In the genomic region with DNA sequence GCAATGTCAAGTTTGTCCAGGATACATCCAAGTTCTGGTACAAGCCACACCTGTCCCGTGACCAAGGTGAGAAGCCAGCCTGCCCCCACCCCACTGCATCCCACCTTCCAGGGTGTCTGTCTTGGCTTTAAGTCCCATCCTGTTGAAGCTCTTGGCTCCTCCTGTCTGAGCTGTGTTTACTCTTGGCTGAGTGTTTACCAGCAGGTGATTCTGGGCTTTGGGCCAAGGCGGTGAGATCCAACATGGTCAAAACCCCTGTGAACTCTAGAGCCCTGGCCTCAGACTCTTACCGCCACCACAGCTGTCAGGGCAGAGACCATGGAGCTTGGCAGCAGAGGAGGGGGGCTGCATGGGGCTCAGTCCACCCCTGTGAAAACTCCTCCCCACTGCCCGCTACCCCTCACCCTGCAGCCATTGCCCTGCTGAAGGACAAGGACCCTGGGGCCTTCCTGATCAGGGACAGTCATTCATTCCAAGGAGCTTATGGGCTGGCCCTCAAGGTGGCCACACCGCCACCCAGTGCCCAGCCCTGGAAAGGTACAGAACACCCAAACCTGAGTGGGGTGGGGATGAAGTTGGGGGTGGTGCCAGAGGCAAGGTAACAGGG, we compare ENCODE assay signal across 1 cellular context.
TF ChIP-seq lines count a peak whose summit lies in the region.

No MANE protein-coding gene starts in this region.

TF ChIP-seq in HepG2, 621 proteins besides CTCF, POLR2A, EP300 and RAD21 (continued from another document):
- TF ChIP-seq, protein P1, sequence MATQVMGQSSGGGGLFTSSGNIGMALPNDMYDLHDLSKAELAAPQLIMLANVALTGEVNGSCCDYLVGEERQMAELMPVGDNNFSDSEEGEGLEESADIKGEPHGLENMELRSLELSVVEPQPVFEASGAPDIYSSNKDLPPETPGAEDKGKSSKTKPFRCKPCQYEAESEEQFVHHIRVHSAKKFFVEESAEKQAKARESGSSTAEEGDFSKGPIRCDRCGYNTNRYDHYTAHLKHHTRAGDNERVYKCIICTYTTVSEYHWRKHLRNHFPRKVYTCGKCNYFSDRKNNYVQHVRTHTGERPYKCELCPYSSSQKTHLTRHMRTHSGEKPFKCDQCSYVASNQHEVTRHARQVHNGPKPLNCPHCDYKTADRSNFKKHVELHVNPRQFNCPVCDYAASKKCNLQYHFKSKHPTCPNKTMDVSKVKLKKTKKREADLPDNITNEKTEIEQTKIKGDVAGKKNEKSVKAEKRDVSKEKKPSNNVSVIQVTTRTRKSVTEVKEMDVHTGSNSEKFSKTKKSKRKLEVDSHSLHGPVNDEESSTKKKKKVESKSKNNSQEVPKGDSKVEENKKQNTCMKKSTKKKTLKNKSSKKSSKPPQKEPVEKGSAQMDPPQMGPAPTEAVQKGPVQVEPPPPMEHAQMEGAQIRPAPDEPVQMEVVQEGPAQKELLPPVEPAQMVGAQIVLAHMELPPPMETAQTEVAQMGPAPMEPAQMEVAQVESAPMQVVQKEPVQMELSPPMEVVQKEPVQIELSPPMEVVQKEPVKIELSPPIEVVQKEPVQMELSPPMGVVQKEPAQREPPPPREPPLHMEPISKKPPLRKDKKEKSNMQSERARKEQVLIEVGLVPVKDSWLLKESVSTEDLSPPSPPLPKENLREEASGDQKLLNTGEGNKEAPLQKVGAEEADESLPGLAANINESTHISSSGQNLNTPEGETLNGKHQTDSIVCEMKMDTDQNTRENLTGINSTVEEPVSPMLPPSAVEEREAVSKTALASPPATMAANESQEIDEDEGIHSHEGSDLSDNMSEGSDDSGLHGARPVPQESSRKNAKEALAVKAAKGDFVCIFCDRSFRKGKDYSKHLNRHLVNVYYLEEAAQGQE (IDR thresholded peaks at IDR 0.05; ENCODE audit: borderline replicate concordance in 1 of 2, low read depth in 1 of 2, low read length in 2 of 2) = peak in 1 of 2 experiments; percentile 15; a peak in 1 of 4 replicates
- TF ChIP-seq, protein P2, sequence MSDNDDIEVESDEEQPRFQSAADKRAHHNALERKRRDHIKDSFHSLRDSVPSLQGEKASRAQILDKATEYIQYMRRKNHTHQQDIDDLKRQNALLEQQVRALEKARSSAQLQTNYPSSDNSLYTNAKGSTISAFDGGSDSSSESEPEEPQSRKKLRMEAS (IDR thresholded peaks at IDR 0.05) = peak; percentile 59; the same call in 1 of the 2 replicates
- TF ChIP-seq, protein P3, sequence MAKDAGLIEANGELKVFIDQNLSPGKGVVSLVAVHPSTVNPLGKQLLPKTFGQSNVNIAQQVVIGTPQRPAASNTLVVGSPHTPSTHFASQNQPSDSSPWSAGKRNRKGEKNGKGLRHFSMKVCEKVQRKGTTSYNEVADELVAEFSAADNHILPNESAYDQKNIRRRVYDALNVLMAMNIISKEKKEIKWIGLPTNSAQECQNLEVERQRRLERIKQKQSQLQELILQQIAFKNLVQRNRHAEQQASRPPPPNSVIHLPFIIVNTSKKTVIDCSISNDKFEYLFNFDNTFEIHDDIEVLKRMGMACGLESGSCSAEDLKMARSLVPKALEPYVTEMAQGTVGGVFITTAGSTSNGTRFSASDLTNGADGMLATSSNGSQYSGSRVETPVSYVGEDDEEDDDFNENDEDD (CRISPR knock-in tag; IDR thresholded peaks at IDR 0.05; ENCODE audit: borderline replicate concordance) = peak; percentile 47; the same call in 1 of the 2 replicates
- TF ChIP-seq KLF13 (CRISPR knock-in tag; IDR thresholded peaks at IDR 0.05) = no peak
- TF ChIP-seq, protein P4, sequence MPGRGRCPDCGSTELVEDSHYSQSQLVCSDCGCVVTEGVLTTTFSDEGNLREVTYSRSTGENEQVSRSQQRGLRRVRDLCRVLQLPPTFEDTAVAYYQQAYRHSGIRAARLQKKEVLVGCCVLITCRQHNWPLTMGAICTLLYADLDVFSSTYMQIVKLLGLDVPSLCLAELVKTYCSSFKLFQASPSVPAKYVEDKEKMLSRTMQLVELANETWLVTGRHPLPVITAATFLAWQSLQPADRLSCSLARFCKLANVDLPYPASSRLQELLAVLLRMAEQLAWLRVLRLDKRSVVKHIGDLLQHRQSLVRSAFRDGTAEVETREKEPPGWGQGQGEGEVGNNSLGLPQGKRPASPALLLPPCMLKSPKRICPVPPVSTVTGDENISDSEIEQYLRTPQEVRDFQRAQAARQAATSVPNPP (CRISPR knock-in tag; IDR thresholded peaks at IDR 0.05) = no peak; the same call in 1 of the 2 replicates
- TF ChIP-seq ZC3H4 (CRISPR knock-in tag; IDR thresholded peaks at IDR 0.05; ENCODE audit: borderline replicate concordance) = no peak
- peak; percentile 71; the same call in 1 of the 2 replicates for TF ChIP-seq ZNF335 (CRISPR knock-in tag; IDR thresholded peaks at IDR 0.05)
- TF ChIP-seq TP53 (CRISPR knock-in tag; conservative IDR thresholded peaks at IDR 0.05) = no peak
- TF ChIP-seq RARG (CRISPR knock-in tag; IDR thresholded peaks at IDR 0.05; ENCODE audit: low read depth) = no peak
- TF ChIP-seq U2AF1 (optimal IDR thresholded peaks at IDR 0.05; ENCODE audit: low read depth, low read length) = no peak
- no peak for TF ChIP-seq SOX13 (IDR thresholded peaks at IDR 0.05)
- TF ChIP-seq SOX13 (CRISPR knock-in tag; conservative IDR thresholded peaks at IDR 0.05 in 1 of 2, IDR thresholded peaks at IDR 0.05 in 1 of 2) = peak in 1 of 2 experiments; percentile 33; a peak in 1 of 4 replicates
- peak; percentile 61; the same call in 1 of the 2 replicates for TF ChIP-seq ZNF563 (CRISPR knock-in tag; IDR thresholded peaks at IDR 0.05)
- TF ChIP-seq NR2C2 (CRISPR knock-in tag; IDR thresholded peaks at IDR 0.05; ENCODE audit: borderline replicate concordance) = peak; percentile 37; the same call in 1 of the 2 replicates
- TF ChIP-seq GTF2F1 (IDR thresholded peaks at IDR 0.05; ENCODE audit: low read length) = no peak
- peak; percentile 51; the same call in 1 of the 2 replicates for TF ChIP-seq NR2F6 (IDR thresholded peaks at IDR 0.05)
- peak; percentile 61; the same call in 1 of the 2 replicates for TF ChIP-seq NR2F6 (CRISPR knock-in tag; IDR thresholded peaks at IDR 0.05)
- peak; percentile 47; the same call in 1 of the 2 replicates for TF ChIP-seq KAT8 (CRISPR knock-in tag; IDR thresholded peaks at IDR 0.05)
- no peak for TF ChIP-seq MBNL3 (CRISPR knock-in tag; conservative IDR thresholded peaks at IDR 0.05)
- TF ChIP-seq MED8 (CRISPR knock-in tag; IDR thresholded peaks at IDR 0.05; ENCODE audit: insufficient replicate concordance) = no peak
- TF ChIP-seq, protein P5, sequence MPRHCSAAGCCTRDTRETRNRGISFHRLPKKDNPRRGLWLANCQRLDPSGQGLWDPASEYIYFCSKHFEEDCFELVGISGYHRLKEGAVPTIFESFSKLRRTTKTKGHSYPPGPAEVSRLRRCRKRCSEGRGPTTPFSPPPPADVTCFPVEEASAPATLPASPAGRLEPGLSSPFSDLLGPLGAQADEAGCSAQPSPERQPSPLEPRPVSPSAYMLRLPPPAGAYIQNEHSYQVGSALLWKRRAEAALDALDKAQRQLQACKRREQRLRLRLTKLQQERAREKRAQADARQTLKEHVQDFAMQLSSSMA (CRISPR knock-in tag; IDR thresholded peaks at IDR 0.05) = no peak
- TF ChIP-seq ZNF530 (CRISPR knock-in tag; IDR thresholded peaks at IDR 0.05; ENCODE audit: low read depth) = no peak
- TF ChIP-seq ZFYVE20 (CRISPR knock-in tag; IDR thresholded peaks at IDR 0.05; ENCODE audit: borderline replicate concordance, low read depth) = no peak
- peak; percentile 91 for TF ChIP-seq ZFP36L1 (CRISPR knock-in tag; IDR thresholded peaks at IDR 0.05)
- TF ChIP-seq HNF4A (CRISPR knock-in tag; IDR thresholded peaks at IDR 0.05) = peak; percentile 72
- no peak for TF ChIP-seq EZH2 (conservative IDR thresholded peaks at IDR 0.05; ENCODE audit: low read depth, low read length)
- no peak for TF ChIP-seq ZNF260 (CRISPR knock-in tag; IDR thresholded peaks at IDR 0.05; ENCODE audit: borderline replicate concordance, low read depth)
- TF ChIP-seq PTBP1 (IDR thresholded peaks at IDR 0.05; ENCODE audit: low read depth, low read length, poor library complexity, severe bottlenecking) = no peak
- TF ChIP-seq ZNF773 (CRISPR knock-in tag; IDR thresholded peaks at IDR 0.05; ENCODE audit: borderline replicate concordance) = no peak
- TF ChIP-seq RBM39 (IDR thresholded peaks at IDR 0.05; ENCODE audit: low read depth, low read length, poor library complexity, severe bottlenecking) = peak; percentile 64
- TF ChIP-seq ZNF160 (CRISPR knock-in tag; IDR thresholded peaks at IDR 0.05) = no peak
- TF ChIP-seq, protein P6, sequence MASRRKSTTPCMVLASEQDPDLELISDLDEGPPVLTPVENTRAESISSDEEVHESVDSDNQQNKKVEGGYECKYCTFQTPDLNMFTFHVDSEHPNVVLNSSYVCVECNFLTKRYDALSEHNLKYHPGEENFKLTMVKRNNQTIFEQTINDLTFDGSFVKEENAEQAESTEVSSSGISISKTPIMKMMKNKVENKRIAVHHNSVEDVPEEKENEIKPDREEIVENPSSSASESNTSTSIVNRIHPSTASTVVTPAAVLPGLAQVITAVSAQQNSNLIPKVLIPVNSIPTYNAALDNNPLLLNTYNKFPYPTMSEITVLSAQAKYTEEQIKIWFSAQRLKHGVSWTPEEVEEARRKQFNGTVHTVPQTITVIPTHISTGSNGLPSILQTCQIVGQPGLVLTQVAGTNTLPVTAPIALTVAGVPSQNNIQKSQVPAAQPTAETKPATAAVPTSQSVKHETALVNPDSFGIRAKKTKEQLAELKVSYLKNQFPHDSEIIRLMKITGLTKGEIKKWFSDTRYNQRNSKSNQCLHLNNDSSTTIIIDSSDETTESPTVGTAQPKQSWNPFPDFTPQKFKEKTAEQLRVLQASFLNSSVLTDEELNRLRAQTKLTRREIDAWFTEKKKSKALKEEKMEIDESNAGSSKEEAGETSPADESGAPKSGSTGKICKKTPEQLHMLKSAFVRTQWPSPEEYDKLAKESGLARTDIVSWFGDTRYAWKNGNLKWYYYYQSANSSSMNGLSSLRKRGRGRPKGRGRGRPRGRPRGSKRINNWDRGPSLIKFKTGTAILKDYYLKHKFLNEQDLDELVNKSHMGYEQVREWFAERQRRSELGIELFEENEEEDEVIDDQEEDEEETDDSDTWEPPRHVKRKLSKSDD (CRISPR knock-in tag; IDR thresholded peaks at IDR 0.05; ENCODE audit: low read depth) = peak; percentile 73; the same call in 1 of the 2 replicates
- TF ChIP-seq PHF21A (CRISPR knock-in tag; IDR thresholded peaks at IDR 0.05) = peak; percentile 22; the same call in 1 of the 2 replicates
- peak; percentile 57; the same call in 1 of the 2 replicates for TF ChIP-seq TBX2 (CRISPR knock-in tag; IDR thresholded peaks at IDR 0.05; ENCODE audit: borderline replicate concordance)
- no peak for TF ChIP-seq ZNF772 (CRISPR knock-in tag; IDR thresholded peaks at IDR 0.05)
- TF ChIP-seq BRCA1 (CRISPR knock-in tag; IDR thresholded peaks at IDR 0.05) = no peak
- TF ChIP-seq TAF15 (IDR thresholded peaks at IDR 0.05; ENCODE audit: low read depth, low read length, poor library complexity, severe bottlenecking) = no peak
- no peak for TF ChIP-seq U2AF2 (IDR thresholded peaks at IDR 0.05; ENCODE audit: low read depth, low read length)
- no peak for TF ChIP-seq ISX (CRISPR knock-in tag; conservative IDR thresholded peaks at IDR 0.05)
- TF ChIP-seq SP2 (CRISPR knock-in tag; IDR thresholded peaks at IDR 0.05) = no peak
- no peak for TF ChIP-seq SUZ12 (IDR thresholded peaks at IDR 0.05; ENCODE audit: low read depth, low read length)
- TF ChIP-seq, protein P7, sequence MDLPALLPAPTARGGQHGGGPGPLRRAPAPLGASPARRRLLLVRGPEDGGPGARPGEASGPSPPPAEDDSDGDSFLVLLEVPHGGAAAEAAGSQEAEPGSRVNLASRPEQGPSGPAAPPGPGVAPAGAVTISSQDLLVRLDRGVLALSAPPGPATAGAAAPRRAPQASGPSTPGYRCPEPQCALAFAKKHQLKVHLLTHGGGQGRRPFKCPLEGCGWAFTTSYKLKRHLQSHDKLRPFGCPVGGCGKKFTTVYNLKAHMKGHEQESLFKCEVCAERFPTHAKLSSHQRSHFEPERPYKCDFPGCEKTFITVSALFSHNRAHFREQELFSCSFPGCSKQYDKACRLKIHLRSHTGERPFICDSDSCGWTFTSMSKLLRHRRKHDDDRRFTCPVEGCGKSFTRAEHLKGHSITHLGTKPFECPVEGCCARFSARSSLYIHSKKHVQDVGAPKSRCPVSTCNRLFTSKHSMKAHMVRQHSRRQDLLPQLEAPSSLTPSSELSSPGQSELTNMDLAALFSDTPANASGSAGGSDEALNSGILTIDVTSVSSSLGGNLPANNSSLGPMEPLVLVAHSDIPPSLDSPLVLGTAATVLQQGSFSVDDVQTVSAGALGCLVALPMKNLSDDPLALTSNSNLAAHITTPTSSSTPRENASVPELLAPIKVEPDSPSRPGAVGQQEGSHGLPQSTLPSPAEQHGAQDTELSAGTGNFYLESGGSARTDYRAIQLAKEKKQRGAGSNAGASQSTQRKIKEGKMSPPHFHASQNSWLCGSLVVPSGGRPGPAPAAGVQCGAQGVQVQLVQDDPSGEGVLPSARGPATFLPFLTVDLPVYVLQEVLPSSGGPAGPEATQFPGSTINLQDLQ (CRISPR knock-in tag; IDR thresholded peaks at IDR 0.05) = no peak
- TF ChIP-seq, protein P8, sequence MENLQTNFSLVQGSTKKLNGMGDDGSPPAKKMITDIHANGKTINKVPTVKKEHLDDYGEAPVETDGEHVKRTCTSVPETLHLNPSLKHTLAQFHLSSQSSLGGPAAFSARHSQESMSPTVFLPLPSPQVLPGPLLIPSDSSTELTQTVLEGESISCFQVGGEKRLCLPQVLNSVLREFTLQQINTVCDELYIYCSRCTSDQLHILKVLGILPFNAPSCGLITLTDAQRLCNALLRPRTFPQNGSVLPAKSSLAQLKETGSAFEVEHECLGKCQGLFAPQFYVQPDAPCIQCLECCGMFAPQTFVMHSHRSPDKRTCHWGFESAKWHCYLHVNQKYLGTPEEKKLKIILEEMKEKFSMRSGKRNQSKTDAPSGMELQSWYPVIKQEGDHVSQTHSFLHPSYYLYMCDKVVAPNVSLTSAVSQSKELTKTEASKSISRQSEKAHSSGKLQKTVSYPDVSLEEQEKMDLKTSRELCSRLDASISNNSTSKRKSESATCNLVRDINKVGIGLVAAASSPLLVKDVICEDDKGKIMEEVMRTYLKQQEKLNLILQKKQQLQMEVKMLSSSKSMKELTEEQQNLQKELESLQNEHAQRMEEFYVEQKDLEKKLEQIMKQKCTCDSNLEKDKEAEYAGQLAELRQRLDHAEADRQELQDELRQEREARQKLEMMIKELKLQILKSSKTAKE (CRISPR knock-in tag; IDR thresholded peaks at IDR 0.05; ENCODE audit: borderline replicate concordance) = 0 out of 2 replicates have a peak, but pooled peaks have one; percentile 22
- TF ChIP-seq RFX5 (IDR thresholded peaks at IDR 0.05; ENCODE audit: low read depth, low read length) = no peak
- no peak for TF ChIP-seq NFE2 (CRISPR knock-in tag; IDR thresholded peaks at IDR 0.05)
- peak; percentile 88 for TF ChIP-seq SAP130 (CRISPR knock-in tag; IDR thresholded peaks at IDR 0.05; ENCODE audit: low read depth)
- no peak for TF ChIP-seq KDM4B (CRISPR knock-in tag; IDR thresholded peaks at IDR 0.05)
- TF ChIP-seq HMG20A (CRISPR knock-in tag; IDR thresholded peaks at IDR 0.05; ENCODE audit: borderline replicate concordance) = peak; percentile 70
- 0 out of 2 replicates have a peak, but pooled peaks have one; percentile 34 for TF ChIP-seq SNAPC2 (CRISPR knock-in tag; IDR thresholded peaks at IDR 0.05)
- no peak for TF ChIP-seq NFE2L1 (CRISPR knock-in tag; IDR thresholded peaks at IDR 0.05; ENCODE audit: borderline replicate concordance)
- no peak for TF ChIP-seq ZZZ3 (CRISPR knock-in tag; IDR thresholded peaks at IDR 0.05; ENCODE audit: borderline replicate concordance)
